8 cellular contexts compared by ENCODE assay signal in the genomic region with DNA sequence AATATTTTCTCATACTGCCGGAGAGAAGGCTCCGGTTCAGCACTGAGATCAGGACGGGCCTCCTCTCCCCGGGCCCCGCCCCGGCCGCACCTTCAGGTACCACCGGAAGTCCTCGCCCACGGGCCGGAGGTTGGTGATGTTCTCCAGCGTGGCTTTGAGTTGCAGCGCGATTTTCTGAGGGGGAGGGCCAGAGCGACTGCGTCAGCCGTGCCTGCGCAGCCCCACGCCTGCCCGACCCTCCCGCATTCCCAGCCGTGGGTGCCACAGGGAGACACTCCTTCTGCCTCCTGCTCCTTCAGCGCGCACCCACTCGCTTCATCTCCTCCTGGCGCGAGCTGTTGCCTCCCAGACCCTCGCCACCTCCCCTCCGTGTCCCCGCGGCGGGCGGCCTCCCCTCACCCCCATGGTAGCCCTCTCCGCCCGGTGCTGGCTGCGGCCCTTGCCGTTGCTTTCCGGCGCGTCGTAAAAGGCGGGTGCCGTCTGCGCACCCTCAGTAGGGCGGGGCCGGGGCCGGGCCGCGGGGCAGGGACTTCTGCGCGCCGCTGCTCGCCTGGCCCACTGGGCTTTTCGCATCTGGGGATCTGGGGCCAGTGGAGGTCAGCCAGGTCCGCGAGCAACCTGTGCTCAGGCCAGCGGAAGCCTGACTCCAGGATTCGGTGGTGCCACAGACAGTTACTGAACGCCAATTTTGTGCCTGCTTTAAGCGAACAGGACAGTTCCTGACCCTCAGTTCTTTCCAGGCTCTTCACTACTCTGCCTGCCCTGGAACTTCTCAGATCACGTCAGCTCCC. TPM values are rescaled to one million over a fixed set of nuclear protein-coding genes. Genes with fewer than 3 reads are reported as not detected.
DNase-seq lines count a peak whose midpoint lies in the region; ATAC-seq and TF ChIP-seq lines count a peak whose summit lies in the region.

A gene (minus strand): TSS at position 464 of the 791 bp plus-strand sequence. CDS start 59 bp downstream, at position 405.

- ATAC-seq in GM18502 (IDR thresholded peaks at IDR 0.05; ENCODE audit: poor library complexity, unreplicated experiment) (peak; percentile 95), HG02970 (IDR thresholded peaks at IDR 0.05; ENCODE audit: low FRiP score, unreplicated experiment) (peak; percentile 93)

- DNase-seq in NCI-H1930 (lab: John Stamatoyannopoulos, UW): peak; percentile 89 to 91
- DNase-seq in T-helper 22 cell (ENCODE audit: low read depth): peak; percentile 80
- peak; percentile 59 for DNase-seq in astrocyte of the cerebellum (ENCODE audit: low read depth)
- DNase-seq in hepatic stellate cell (ENCODE audit: low spot score): peak; percentile 88
- DNase-seq in renal cortical epithelial cell (ENCODE audit: low read depth): peak; percentile 86
- DNase-seq in OCI-M2 (lab: John Stamatoyannopoulos, UW; ENCODE audit: unreplicated experiment): no peak

- TF ChIP-seq CTCF in astrocyte of the cerebellum (IDR thresholded peaks at IDR 0.05; ENCODE audit: low read depth, low read length, missing control alignments): no peak

- H3K4me3 ChIP-seq in astrocyte of the cerebellum (ENCODE audit: low read depth, low read length): peak within 1 kb of the TSS; percentile 84

- in situ Hi-C loops in astrocyte of the cerebellum (cut with HindIII; ENCODE audit: low sequenced_read_pairs): no loop called here

RNA-seq across cellular contexts. Expression of the gene that starts here (rescaled TPM):
- total RNA-seq in renal cortical epithelial cell: 33.2 and 34.7 TPM in 2 replicates
